Comparison of ENCODE assay signal across 1 cellular context in the genomic region with DNA sequence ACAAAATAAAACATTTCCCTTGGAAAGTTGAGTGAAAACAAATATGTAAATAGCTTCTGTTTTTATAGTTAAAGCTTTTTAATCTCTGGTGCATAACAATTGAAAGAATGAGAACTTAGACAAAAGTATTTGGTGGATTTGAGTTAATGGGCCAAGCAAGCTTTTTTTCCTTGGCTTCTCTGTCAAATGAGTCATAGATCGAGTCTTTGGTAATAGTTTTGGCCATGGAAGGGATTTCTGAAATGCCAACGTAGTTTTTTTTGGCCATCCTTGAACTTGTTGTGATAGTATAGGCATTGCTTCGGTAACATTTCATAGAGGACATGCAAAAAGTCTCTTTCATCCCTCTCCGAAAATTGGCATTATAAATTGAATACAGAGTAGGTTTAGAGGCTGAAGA.
TF ChIP-seq lines count a peak whose summit lies in the region.

No MANE protein-coding gene starts in this region.

TF ChIP-seq in SK-N-SH, 30 proteins besides CTCF, POLR2A, EP300 and RAD21:
- TF ChIP-seq NFIC (IDR thresholded peaks at IDR 0.05; ENCODE audit: borderline replicate concordance) (peak; percentile 75), JUND (IDR thresholded peaks at IDR 0.05) (peak; percentile 70), MXI1 (IDR thresholded peaks at IDR 0.05; ENCODE audit: low read depth, low read length) (no peak), CHD2 (IDR thresholded peaks at IDR 0.05; ENCODE audit: low read length, partially characterized antibody) (no peak), TCF12 (IDR thresholded peaks at IDR 0.05) (peak; percentile 26; the same call in 1 of the 2 replicates), FOSL2 (IDR thresholded peaks at IDR 0.05; ENCODE audit: borderline replicate concordance, low read depth) (peak; percentile 78), POLR2AphosphoS5 (IDR thresholded peaks at IDR 0.05; ENCODE audit: low read depth, low read length) (peak; percentile 22; the same call in 1 of the 2 replicates), RFX5 (IDR thresholded peaks at IDR 0.05; ENCODE audit: low read length) (no peak), TEAD4 (IDR thresholded peaks at IDR 0.05; ENCODE audit: borderline replicate concordance, insufficient read depth) (peak; percentile 67; the same call in 1 of the 2 replicates), PBX3 (IDR thresholded peaks at IDR 0.05) (peak; percentile 39; the same call in 1 of the 2 replicates)
